In the genomic region with DNA sequence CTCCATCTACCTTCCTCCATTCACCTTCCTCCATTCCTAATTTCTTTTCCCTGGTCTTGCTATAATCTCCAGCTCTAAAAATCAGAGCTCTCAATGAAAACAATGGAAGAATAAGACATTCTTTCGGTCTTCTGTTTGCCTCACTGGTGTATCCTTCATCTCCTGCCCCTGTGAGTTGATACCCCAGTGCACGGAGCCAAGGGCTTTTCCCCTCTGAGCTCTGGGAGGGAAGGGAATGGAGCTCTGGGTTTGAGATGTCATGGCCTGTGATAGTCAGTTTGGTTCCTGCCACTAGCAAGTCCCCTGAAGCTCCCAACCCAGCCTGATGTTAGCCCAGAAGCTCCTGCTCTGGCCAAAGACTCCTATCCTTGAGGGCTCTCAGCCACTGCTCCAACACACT, we compare ENCODE assay signal across 28 cellular contexts. TPM values are rescaled to one million over a fixed set of nuclear protein-coding genes. Genes with fewer than 3 reads are reported as not detected.
"Had no signal": no experiment of that assay in that cellular context is flagged by ENCODE, and none has a peak within 500 bp of the region (broad histone marks: within the 10 kb centered on the region; RNA-seq: fewer than 3 reads in every experiment).

No MANE protein-coding gene starts in this region.

- H3K9me3 Mint-ChIP-seq: mesothelial cell of epicardium had no signal

- H3K4me1 ChIP-seq: esophagus squamous epithelium, gastrocnemius medialis, heart left ventricle, left lung, lower lobe of right lung had no signal

- H3K27ac ChIP-seq: coronary artery, dorsolateral prefrontal cortex, esophagus squamous epithelium, gastrocnemius medialis, heart left ventricle, hepatocyte, left lung, lower lobe of right lung had no signal

- H3K4me3 ChIP-seq: coronary artery, dorsolateral prefrontal cortex, esophagus squamous epithelium, gastrocnemius medialis, heart left ventricle, hepatocyte, left lung, lower lobe of right lung, mucosa of descending colon had no signal

- H3K9me3 ChIP-seq: esophagus squamous epithelium, gastrocnemius medialis, heart left ventricle, lower lobe of right lung, mucosa of descending colon had no signal

- H3K4me3 Mint-ChIP-seq: immature natural killer cell, mesothelial cell of epicardium, naive B cell had no signal

- FAIRE-seq: colon, endothelial cell of umbilical vein, keratinocyte had no signal

- DNase-seq: dermis blood vessel endothelial cell; dorsolateral prefrontal cortex; effector CD4-positive, alpha-beta T cell; effector memory CD4-positive, alpha-beta T cell; esophagus squamous epithelium; foreskin fibroblast; foreskin melanocyte; gastrocnemius medialis; heart left ventricle; hypothalamus; immature natural killer cell; left cardiac atrium; left lung; left ventricle myocardium superior; lower lobe of right lung; mesenchymal stem cell; mucosa of descending colon; naive B cell had no signal

- H3K36me3 ChIP-seq: esophagus squamous epithelium, gastrocnemius medialis, heart left ventricle, left lung, lower lobe of right lung had no signal

- H3K4me1 Mint-ChIP-seq: immature natural killer cell, mesothelial cell of epicardium, naive B cell had no signal

- H2AFZ ChIP-seq: hepatocyte had no signal

- H3K4me2 ChIP-seq: hepatocyte had no signal

- H3K27ac Mint-ChIP-seq: immature natural killer cell, mesothelial cell of epicardium, naive B cell had no signal

- H3K27me3 Mint-ChIP-seq: naive B cell had no signal

- H3K27me3 ChIP-seq: gastrocnemius medialis, hepatocyte, left lung had no signal

- H3K79me2 ChIP-seq: hepatocyte had no signal

- H3K36me3 Mint-ChIP-seq: immature natural killer cell, mesothelial cell of epicardium, naive B cell had no signal

RNA-seq across cellular contexts. Expression of a gene that starts 36.6 kb away (rescaled TPM):
- total RNA-seq: dermis blood vessel endothelial cell, endothelial cell of umbilical vein, epithelial cell of proximal tubule, gastrocnemius medialis, glomerular endothelial cell, lung microvascular endothelial cell, myocyte had no signal
